ENCODE assay signal across 36 cellular contexts in the genomic region with DNA sequence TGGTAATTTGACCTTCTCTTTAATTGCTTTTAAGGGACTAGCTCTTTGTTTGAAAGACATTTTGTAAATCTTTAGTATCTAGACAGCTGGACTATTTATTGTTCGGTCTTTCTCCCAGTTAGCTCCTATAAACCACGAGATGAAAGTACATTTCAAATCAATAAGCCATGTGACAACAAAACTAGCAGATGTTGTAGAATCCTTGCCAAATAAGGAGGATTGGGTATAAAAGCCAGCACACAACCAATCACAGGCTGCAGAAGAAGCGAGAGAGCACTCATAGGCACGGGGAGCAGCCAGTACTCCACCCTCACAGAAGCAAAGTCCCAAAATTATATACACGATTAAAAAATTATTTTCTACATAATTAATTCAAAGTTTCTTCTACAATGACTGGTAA. TPM values are rescaled to one million over a fixed set of nuclear protein-coding genes. Genes with fewer than 3 reads are reported as not detected.
DNase-seq lines count a peak whose midpoint lies in the region; ATAC-seq and TF ChIP-seq lines count a peak whose summit lies in the region.
"Had no signal": no experiment of that assay in that cellular context is flagged by ENCODE, and none has a peak within 500 bp of the region (broad histone marks: within the 10 kb centered on the region; RNA-seq: fewer than 3 reads in every experiment).

No MANE protein-coding gene starts in this region.

- H3K4me3 ChIP-seq in PC-3 (ENCODE audit: low read length): no peak overlapping the region
- no peak overlapping the region for H3K4me3 ChIP-seq in aorta (ENCODE audit: low read length in 2 of 2)
- H3K4me3 ChIP-seq: BLaER1, gastrocnemius medialis, GM12878, HAP-1, hepatocyte, suprapubic skin had no signal

- no TSS peak for BruUV-seq in PC-3 (replicated peaks; lab: Mats Ljungman, UMichigan)

- no peaks in the 10 kb centered on the region for H3K9me2 ChIP-seq in PC-3 (replicated peaks; ENCODE audit: low read length)
- H3K9me2 ChIP-seq: SK-N-SH had no signal

- no peaks in the 10 kb centered on the region for H3K9me3 Mint-ChIP-seq in activated naive CD4-positive, alpha-beta T cell treated with anti-CD3 and anti-CD28 coated beads for 36 hours
- H3K9me3 Mint-ChIP-seq: activated CD4-positive, alpha-beta T cell treated with anti-CD3 and anti-CD28 coated beads, Interleukin-2, amount 10 ng/mL, durations not matched to agents 24 days and 14 days; activated naive CD8-positive, alpha-beta T cell treated with anti-CD3 and anti-CD28 coated beads for 36 hours; effector memory CD8-positive, alpha-beta T cell; nephron progenitor cell; stimulated activated naive B cell treated with anti-CD40 and anti-IgM and Interleukin-4, amounts not matched to agents 10 μg/mL and 1 μg/mL and 100 μg/mL, for 72 hours; WTC11 had no signal

- H3K79me2 ChIP-seq in PC-3 (ENCODE audit: low read length): no peaks in the 10 kb centered on the region
- H3K79me2 ChIP-seq: hepatocyte had no signal

- ATAC-seq in PC-3 (no peak), aorta (ENCODE audit: low FRiP score) (no peak)
- ATAC-seq: effector memory CD8-positive, alpha-beta T cell; gastrocnemius medialis; GM12878; stimulated activated naive B cell treated with anti-CD40 and anti-IgM and Interleukin-4, amounts not matched to agents 10 μg/mL and 1 μg/mL and 100 μg/mL, for 72 hours; WTC11 had no signal

- H3K9me3 ChIP-seq in PC-3 (ENCODE audit: low read length) (no peaks in the 10 kb centered on the region), aorta (ENCODE audit: control insufficient read depth, low read length) (no peaks in the 10 kb centered on the region)
- H3K9me3 ChIP-seq: BLaER1, gastrocnemius medialis, HAP-1, SK-N-SH, suprapubic skin had no signal

- CTCF ChIA-PET in PC-3 (lab: Charles Lee): no interaction called here
- CTCF ChIA-PET in activated naive CD4-positive, alpha-beta T cell treated with anti-CD3 and anti-CD28 coated beads for 36 hours (lab: Charles Lee): no interaction called here

- H3K27me3 ChIP-seq in PC-3 (ENCODE audit: low read length) (no peaks in the 10 kb centered on the region), aorta (ENCODE audit: control insufficient read depth in 1 of 2, insufficient read depth in 2 of 2, low read length in 1 of 2) (no peaks in the 10 kb centered on the region)
- H3K27me3 ChIP-seq: BLaER1, gastrocnemius medialis, hepatocyte, suprapubic skin had no signal

- no peak overlapping the region for H2AFZ ChIP-seq in PC-3 (ENCODE audit: low read length)
- H2AFZ ChIP-seq: hepatocyte had no signal

- H3K27me3 Mint-ChIP-seq in activated naive CD4-positive, alpha-beta T cell treated with anti-CD3 and anti-CD28 coated beads for 36 hours (ENCODE audit: low read depth): no peaks in the 10 kb centered on the region
- H3K27me3 Mint-ChIP-seq: activated CD4-positive, alpha-beta T cell treated with anti-CD3 and anti-CD28 coated beads, Interleukin-2, amount 10 ng/mL, durations not matched to agents 24 days and 14 days; activated naive CD8-positive, alpha-beta T cell treated with anti-CD3 and anti-CD28 coated beads for 36 hours; effector memory CD8-positive, alpha-beta T cell; stimulated activated naive B cell treated with anti-CD40 and anti-IgM and Interleukin-4, amounts not matched to agents 10 μg/mL and 1 μg/mL and 100 μg/mL, for 72 hours had no signal

- H3K4me2 ChIP-seq in PC-3 (ENCODE audit: low read length): no peak overlapping the region
- H3K4me2 ChIP-seq: BLaER1, hepatocyte, SK-N-SH had no signal

- no peaks in the 10 kb centered on the region for H3F3A ChIP-seq in PC-3 (ENCODE audit: low read length, unreplicated experiment)

- H3K4me1 Mint-ChIP-seq in activated naive CD4-positive, alpha-beta T cell treated with anti-CD3 and anti-CD28 coated beads for 36 hours (ENCODE audit: low read depth): no peaks in the 10 kb centered on the region
- H3K4me1 Mint-ChIP-seq: activated CD4-positive, alpha-beta T cell treated with anti-CD3 and anti-CD28 coated beads, Interleukin-2, amount 10 ng/mL, durations not matched to agents 24 days and 14 days; activated naive CD8-positive, alpha-beta T cell treated with anti-CD3 and anti-CD28 coated beads for 36 hours; nephron progenitor cell; stimulated activated naive B cell treated with anti-CD40 and anti-IgM and Interleukin-4, amounts not matched to agents 10 μg/mL and 1 μg/mL and 100 μg/mL, for 72 hours; WTC11 had no signal

- 92% methylated on average over 5 of the region's 5 CpGs for WGBS in aorta, 2 donors

- H3K27ac Mint-ChIP-seq in activated naive CD4-positive, alpha-beta T cell treated with anti-CD3 and anti-CD28 coated beads for 36 hours: no peak overlapping the region
- H3K27ac Mint-ChIP-seq: activated CD4-positive, alpha-beta T cell treated with anti-CD3 and anti-CD28 coated beads, Interleukin-2, amount 10 ng/mL, durations not matched to agents 24 days and 14 days; activated naive CD8-positive, alpha-beta T cell treated with anti-CD3 and anti-CD28 coated beads for 36 hours; effector memory CD8-positive, alpha-beta T cell; nephron progenitor cell; stimulated activated naive B cell treated with anti-CD40 and anti-IgM and Interleukin-4, amounts not matched to agents 10 μg/mL and 1 μg/mL and 100 μg/mL, for 72 hours; WTC11 had no signal

- no peak overlapping the region for H3K9ac ChIP-seq in PC-3 (ENCODE audit: low read length)
- H3K9ac ChIP-seq: BLaER1, SK-N-SH had no signal

- H3K27ac ChIP-seq in PC-3 (ENCODE audit: low read length) (no peak overlapping the region), aorta (ENCODE audit: low read depth in 1 of 2, low read length in 2 of 2) (no peak overlapping the region)
- H3K27ac ChIP-seq: BLaER1, gastrocnemius medialis, hepatocyte, suprapubic skin had no signal

- POLR2A ChIA-PET in PC-3 (lab: Charles Lee; ENCODE audit: unreplicated experiment): no interaction called here

- DNase-seq in AG08395 (ENCODE audit: low spot score) (peak; percentile 29), NCI-H2171 treated with DMSO at 0.1 percent for 48 hours (lab: John Stamatoyannopoulos, UW) (peak; percentile 92), fibroblast of peridontal ligament (ENCODE audit: extremely low read depth) (peak; percentile 53), occipital lobe (lab: John Stamatoyannopoulos, UW) (peak; percentile 3), PC-3 (no peak), aorta (no peak), H4 (ENCODE audit: low spot score) (no peak)
- DNase-seq in activated naive CD4-positive, alpha-beta T cell treated with anti-CD3 and anti-CD28 coated beads for 36 hours: no peak
- DNase-seq: activated CD4-positive, alpha-beta T cell treated with anti-CD3 and anti-CD28 coated beads, Interleukin-2, amount 10 ng/mL, durations not matched to agents 24 days and 14 days; activated CD8-positive, alpha-beta memory T cell treated with anti-CD3 and anti-CD28 coated beads for 24 hours; activated naive CD8-positive, alpha-beta T cell treated with anti-CD3 and anti-CD28 coated beads for 36 hours; central memory CD4-positive, alpha-beta T cell; cortex of kidney; DMS 273 treated with DMSO at 0.1 percent for 48 hours; effector memory CD8-positive, alpha-beta T cell; erythroblast; gastrocnemius medialis; Karpas-422; kidney glomerular epithelial cell; NCI-H1417 treated with DMSO at 0.1 percent for 48 hours; NCI-H2029 treated with DMSO at 0.1 percent for 48 hours; NCI-H446 treated with DMSO at 0.1 percent for 48 hours; nephron progenitor cell; OCI-M1; SK-N-SH; stimulated activated naive B cell treated with anti-CD40 and anti-IgM and Interleukin-4, amounts not matched to agents 10 μg/mL and 1 μg/mL and 100 μg/mL, for 72 hours had no signal

- no peaks in the 10 kb centered on the region for H3K36me3 Mint-ChIP-seq in activated naive CD4-positive, alpha-beta T cell treated with anti-CD3 and anti-CD28 coated beads for 36 hours (ENCODE audit: low read depth)
- H3K36me3 Mint-ChIP-seq: WTC11 had no signal

- H3K4me3 Mint-ChIP-seq in activated naive CD4-positive, alpha-beta T cell treated with anti-CD3 and anti-CD28 coated beads for 36 hours: no peak overlapping the region
- H3K4me3 Mint-ChIP-seq: activated CD4-positive, alpha-beta T cell treated with anti-CD3 and anti-CD28 coated beads, Interleukin-2, amount 10 ng/mL, durations not matched to agents 24 days and 14 days; activated naive CD8-positive, alpha-beta T cell treated with anti-CD3 and anti-CD28 coated beads for 36 hours; effector memory CD8-positive, alpha-beta T cell; nephron progenitor cell; stimulated activated naive B cell treated with anti-CD40 and anti-IgM and Interleukin-4, amounts not matched to agents 10 μg/mL and 1 μg/mL and 100 μg/mL, for 72 hours; WTC11 had no signal

- H3K4me1 ChIP-seq in PC-3 (ENCODE audit: insufficient read depth, low read length) (no peaks in the 10 kb centered on the region), aorta (ENCODE audit: control insufficient read depth in 1 of 2, insufficient read depth in 2 of 2, low read length in 2 of 2) (peaks cover 0 to 3% of the 10 kb centered on the region in 2 donors)
- H3K4me1 ChIP-seq: BLaER1, gastrocnemius medialis, HAP-1, suprapubic skin had no signal

- TF ChIP-seq CTCF in PC-3 (conservative IDR thresholded peaks at IDR 0.05; ENCODE audit: low read depth, low read length): no peak

- no peaks in the 10 kb centered on the region for H3K36me3 ChIP-seq in PC-3 (ENCODE audit: low read depth, low read length)
- H3K36me3 ChIP-seq in aorta (ENCODE audit: control insufficient read depth in 1 of 2, insufficient read depth in 2 of 2, low read length in 1 of 2): no peaks in the 10 kb centered on the region
- H3K36me3 ChIP-seq: gastrocnemius medialis, HAP-1, suprapubic skin had no signal

- H4K20me1 ChIP-seq in PC-3 (ENCODE audit: low read length): no peaks in the 10 kb centered on the region
- H4K20me1 ChIP-seq: BLaER1 had no signal

- intact Hi-C loops in PC-3 (cut with micrococcal nuclease) (no loop called here), aorta (cut with DNase I) (loop anchor here in 1 of 2 donors (10.0 kb wide), 1 partner anchor 88 kb away; no protein-coding TSS in a partner anchor)
- intact Hi-C loops in activated naive CD4-positive, alpha-beta T cell treated with anti-CD3 and anti-CD28 coated beads for 36 hours (cut with micrococcal nuclease): no loop called here

RNA-seq across cellular contexts. Expression of gene OMD, which starts 8.1 kb away (rescaled TPM):
- total RNA-seq in occipital lobe (2.5 TPM), PC-3 (2014; rRNA removed) (not detected in 2 replicates), aorta (10 to 100 TPM; 36.4 to 43.3 TPM)
- total RNA-seq in activated naive CD4-positive, alpha-beta T cell treated with anti-CD3 and anti-CD28 coated beads for 36 hours: not detected
- 100 to 1,000 TPM; 156 to 176 TPM for polyA plus RNA-seq in aorta
- total RNA-seq in H4 (2014; rRNA removed; shearing (Covaris generic)): 0.21 and 0.23 TPM in 2 replicates
- total RNA-seq: activated CD4-positive, alpha-beta T cell treated with anti-CD3 and anti-CD28 coated beads, Interleukin-2, amount 10 ng/mL, durations not matched to agents 24 days and 14 days; activated naive CD8-positive, alpha-beta T cell treated with anti-CD3 and anti-CD28 coated beads for 36 hours; astrocyte; GM12878; lung microvascular endothelial cell; renal cortical epithelial cell; T-helper 1 cell treated with Interleukin-12 subunit alpha and Interleukin-12 subunit beta and Interleukin-4 antibody, amounts not matched to agents 30 ng/mL and 1 ng/mL, for 36 hours; WTC11 had no signal
- polyA plus RNA-seq: SK-N-SH had no signal

RNA-seq across cellular contexts. Expression of gene OGN, which starts 28.0 kb away (rescaled TPM):
- total RNA-seq in occipital lobe: 15.1 TPM
- not detected in 2 replicates for total RNA-seq in PC-3 (2014; rRNA removed)
- total RNA-seq in activated naive CD4-positive, alpha-beta T cell treated with anti-CD3 and anti-CD28 coated beads for 36 hours: not detected
- 100 to 1,000 TPM; 175 to 318 TPM for total RNA-seq in aorta
- polyA plus RNA-seq in aorta: 100 to 1,000 TPM; 235 to 803 TPM
- not detected in 2 replicates for total RNA-seq in H4 (2014; rRNA removed; shearing (Covaris generic))
- total RNA-seq: activated CD4-positive, alpha-beta T cell treated with anti-CD3 and anti-CD28 coated beads, Interleukin-2, amount 10 ng/mL, durations not matched to agents 24 days and 14 days; activated naive CD8-positive, alpha-beta T cell treated with anti-CD3 and anti-CD28 coated beads for 36 hours; astrocyte; lung microvascular endothelial cell; renal cortical epithelial cell; WTC11 had no signal

RNA-seq across cellular contexts. Expression of gene ASPN, which starts 50.0 kb away (rescaled TPM):
- total RNA-seq in occipital lobe (7.8 TPM), PC-3 (2014; rRNA removed) (not detected in 2 replicates), aorta (100 to 1,000 TPM in 1 of 2 donors, 10 to 100 TPM in 1; 79.8 to 113 TPM)
- total RNA-seq in activated naive CD4-positive, alpha-beta T cell treated with anti-CD3 and anti-CD28 coated beads for 36 hours: not detected
- 100 to 1,000 TPM in 1 of 2 donors, 10 to 100 TPM in 1; 82.1 to 227 TPM for polyA plus RNA-seq in aorta
- not detected in 2 replicates for total RNA-seq in H4 (2014; rRNA removed; shearing (Covaris generic))
- total RNA-seq: activated CD4-positive, alpha-beta T cell treated with anti-CD3 and anti-CD28 coated beads, Interleukin-2, amount 10 ng/mL, durations not matched to agents 24 days and 14 days; activated naive CD8-positive, alpha-beta T cell treated with anti-CD3 and anti-CD28 coated beads for 36 hours; astrocyte; GM12878; lung microvascular endothelial cell; renal cortical epithelial cell; T-helper 1 cell treated with Interleukin-12 subunit alpha and Interleukin-12 subunit beta and Interleukin-4 antibody, amounts not matched to agents 30 ng/mL and 1 ng/mL, for 36 hours; WTC11 had no signal

Comparison
In these comparisons a context has a peak if more than half of its experiments do, and no peak if none do; other contexts are left out.
1. DNase-seq: peak in AG08395 (single experiment), NCI-H2171 treated with DMSO at 0.1 percent for 48 hours (single experiment), fibroblast of peridontal ligament (single experiment) and occipital lobe (single experiment); none in PC-3 (single experiment), activated naive CD4-positive, alpha-beta T cell treated with anti-CD3 and anti-CD28 coated beads for 36 hours (single experiment), aorta (0 of 2) and H4 (single experiment).
2. RNA of gene OMD, which starts 8.1 kb away (total RNA-seq): 36.4 to 43.3 TPM in aorta; 2.5 TPM in occipital lobe (single experiment), 0.21 to 0.23 TPM in H4, not detected in PC-3 and not detected in activated naive CD4-positive, alpha-beta T cell treated with anti-CD3 and anti-CD28 coated beads for 36 hours; every median in the first group is over 10 times any median in the second.
3. RNA of gene OGN, which starts 28.0 kb away (total RNA-seq): 175 to 318 TPM in aorta and 15.1 TPM in occipital lobe (single experiment); not detected in PC-3, not detected in activated naive CD4-positive, alpha-beta T cell treated with anti-CD3 and anti-CD28 coated beads for 36 hours and not detected in H4; every median in the first group is over 10 times any median in the second.